ENCODE assay signal across 12 cellular contexts in the genomic region with DNA sequence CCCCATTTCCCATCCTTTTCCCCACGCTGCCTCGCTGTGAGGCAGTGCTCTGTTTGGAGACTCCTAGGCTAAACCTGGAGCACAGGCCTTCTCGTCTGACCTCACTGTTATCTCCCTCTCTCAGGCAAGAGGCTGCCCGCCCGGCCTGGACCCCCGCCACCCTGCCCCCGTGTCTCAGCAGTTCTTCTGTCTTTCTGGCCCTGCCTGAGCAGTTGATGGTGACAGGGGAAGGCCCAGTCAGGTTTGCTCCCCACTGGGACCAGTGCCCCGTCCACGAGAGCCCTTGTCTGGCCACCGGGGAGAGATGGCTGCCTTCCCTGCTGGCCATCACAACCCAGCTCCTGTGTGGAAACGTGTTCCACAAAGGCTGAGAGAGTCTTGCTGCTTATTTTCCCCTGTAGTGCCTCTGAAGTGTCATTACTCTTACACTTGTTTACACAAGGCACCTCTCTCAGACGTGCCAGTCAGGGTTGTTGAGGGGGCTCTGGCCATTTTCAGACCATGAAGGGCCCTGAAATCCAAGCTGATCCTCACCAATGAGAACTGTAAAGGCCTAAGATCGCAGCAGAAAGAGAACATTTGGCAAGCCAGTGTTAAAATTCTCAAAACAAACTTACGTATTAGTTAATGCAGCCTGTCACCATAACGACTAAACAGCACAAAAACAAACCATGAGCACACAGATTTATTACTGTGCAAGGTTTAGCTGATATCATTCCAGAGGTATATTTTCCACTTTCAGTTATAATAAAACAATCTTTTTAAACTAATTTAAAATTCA.
DNase-seq lines count a peak whose midpoint lies in the region; ATAC-seq and TF ChIP-seq lines count a peak whose summit lies in the region.
"Had no signal": no experiment of that assay in that cellular context is flagged by ENCODE, and none has a peak within 500 bp of the region (broad histone marks: within the 10 kb centered on the region; RNA-seq: fewer than 3 reads in every experiment).

No MANE protein-coding gene starts in this region.

- no peak for TF ChIP-seq CTCF in upper lobe of right lung (IDR thresholded peaks at IDR 0.05)
- no peak for TF ChIP-seq CTCF in brain microvascular endothelial cell (IDR thresholded peaks at IDR 0.05; ENCODE audit: low read depth, low read length, missing control alignments)

- no peak overlapping the region for H3K4me3 ChIP-seq in muscle layer of duodenum (ENCODE audit: low read depth in 1 of 2, low read length in 2 of 2)
- no peak overlapping the region for H3K4me3 ChIP-seq in upper lobe of right lung
- H3K4me3 ChIP-seq in brain microvascular endothelial cell (ENCODE audit: low read depth, low read length), result no peak overlapping the region
- no peak overlapping the region for H3K4me3 ChIP-seq in MG63
- H3K4me3 ChIP-seq: adrenal gland, SK-N-MC had no signal

- DNase-seq in activated effector memory CD4-positive, alpha-beta T cell treated with anti-CD3 and anti-CD28 coated beads, Interleukin-2, amount 50 U/mL, for 16 hours, result peak; percentile 28
- no peak for DNase-seq in activated effector memory CD4-positive, alpha-beta T cell treated with Interleukin-2 at 50 U/mL for 16 hours
- peak; percentile 5 for DNase-seq in fibroblast of the conjunctiva (ENCODE audit: low read depth)
- DNase-seq in upper lobe of right lung, result peak; percentile 65
- no peak for DNase-seq in brain microvascular endothelial cell
- no peak for DNase-seq in superior temporal gyrus (ENCODE audit: extremely low spot score)
- DNase-seq in MG63, result no peak
- DNase-seq: activated CD4-positive, alpha-beta memory T cell treated with anti-CD3 and anti-CD28 coated beads for 36 hours; adrenal gland; NCI-H446 had no signal

- H3K27ac ChIP-seq in muscle layer of duodenum (ENCODE audit: low read length) (peak overlapping the region; percentile 93), upper lobe of right lung (peak overlapping the region; percentile 58), brain microvascular endothelial cell (no peak overlapping the region)
- H3K27ac ChIP-seq: adrenal gland, SK-N-MC had no signal

- in situ Hi-C loops in brain microvascular endothelial cell (cut with HindIII; ENCODE audit: low pct_ligation_motif_present, low sequenced_read_pairs), result no loop called here

- H3K36me3 ChIP-seq in muscle layer of duodenum (ENCODE audit: control insufficient read depth in 1 of 2, insufficient read depth in 2 of 2, low read length in 2 of 2), result no peaks in the 10 kb centered on the region
- no peaks in the 10 kb centered on the region for H3K36me3 ChIP-seq in upper lobe of right lung
- no peaks in the 10 kb centered on the region for H3K36me3 ChIP-seq in brain microvascular endothelial cell (replicated peaks)
- no peaks in the 10 kb centered on the region for H3K36me3 ChIP-seq in MG63
- H3K36me3 ChIP-seq: adrenal gland had no signal

- peak; percentile 61 for ATAC-seq in upper lobe of right lung

- H3K4me1 ChIP-seq in muscle layer of duodenum (ENCODE audit: control insufficient read depth in 1 of 2, insufficient read depth in 2 of 2, low read length in 2 of 2), result peaks cover 0 to 18% of the 10 kb centered on the region in 2 donors
- H3K4me1 ChIP-seq in upper lobe of right lung, result peaks cover 20% of the 10 kb centered on the region
- H3K4me1 ChIP-seq: adrenal gland had no signal

- intact Hi-C loops in upper lobe of right lung (cut with DNase I), result no loop called here

- H3K9me3 ChIP-seq in muscle layer of duodenum (ENCODE audit: control insufficient read depth in 1 of 2, low read length in 2 of 2) (no peaks in the 10 kb centered on the region), upper lobe of right lung (no peaks in the 10 kb centered on the region), MG63 (no peaks in the 10 kb centered on the region)
- H3K9me3 ChIP-seq: adrenal gland had no signal

- no peaks in the 10 kb centered on the region for H3K27me3 ChIP-seq in muscle layer of duodenum (ENCODE audit: low read depth, low read length)
- H3K27me3 ChIP-seq in upper lobe of right lung, result no peaks in the 10 kb centered on the region
- no peaks in the 10 kb centered on the region for H3K27me3 ChIP-seq in brain microvascular endothelial cell (replicated peaks)
- H3K27me3 ChIP-seq in MG63, result no peaks in the 10 kb centered on the region
- H3K27me3 ChIP-seq: adrenal gland had no signal

Comparison
In these comparisons a context has a peak if more than half of its experiments do, and no peak if none do; other contexts are left out.
1. DNase-seq: peak in activated effector memory CD4-positive, alpha-beta T cell treated with anti-CD3 and anti-CD28 coated beads, Interleukin-2, amount 50 U/mL, for 16 hours (single experiment), fibroblast of the conjunctiva (single experiment) and upper lobe of right lung (single experiment); none in activated effector memory CD4-positive, alpha-beta T cell treated with Interleukin-2 at 50 U/mL for 16 hours (single experiment), brain microvascular endothelial cell (single experiment), superior temporal gyrus (single experiment) and MG63 (single experiment).